11 cellular contexts compared by ENCODE assay signal in genomic region chr14:63760014-63760413, GRCh38. TPM values are rescaled to one million over a fixed set of nuclear protein-coding genes. Genes with fewer than 3 reads are reported as not detected.
DNase-seq lines count a peak whose midpoint lies in the region; ATAC-seq and FAIRE-seq lines count a peak whose summit lies in the region.
"Had no signal": no experiment of that assay in that cellular context is flagged by ENCODE, and none has a peak within 500 bp of the region (broad histone marks: within the 10 kb centered on the region; RNA-seq: fewer than 3 reads in every experiment).

No MANE protein-coding gene starts in this region.

- FAIRE-seq in urothelium cell line (lab: Jason Lieb, UNC): no peak
- FAIRE-seq: frontal cortex, small intestine had no signal

- no peaks in the 10 kb centered on the region for H3K36me3 Mint-ChIP-seq in T-helper 17 cell (ENCODE audit: low read depth)
- no peaks in the 10 kb centered on the region for H3K36me3 Mint-ChIP-seq in stimulated activated memory B cell treated with anti-CD40 and anti-IgM and Interleukin-4, amounts not matched to agents 10 μg/mL and 1 μg/mL and 100 μg/mL, for 72 hours

- DNase-seq in activated CD4-positive, CD25-positive, alpha-beta regulatory T cell treated with anti-CD3 and anti-CD28 coated beads, Interleukin-2, amount 50 U/mL, for 72 hours: no peak
- no peak for DNase-seq in T-helper 17 cell
- no peak for DNase-seq in urothelium cell line (ENCODE audit: low spot score)
- DNase-seq in NOMO-1 treated with DMSO at 0.1 percent for 48 hours (lab: John Stamatoyannopoulos, UW; ENCODE audit: unreplicated experiment): no peak
- no peak for DNase-seq in AG20443 (ENCODE audit: low spot score)
- DNase-seq: 8988T had no signal

- no peaks in the 10 kb centered on the region for H3K9me3 ChIP-seq in T-helper 17 cell (ENCODE audit: control insufficient read depth, low read length, poor library complexity, severe bottlenecking)

- H3K9me3 Mint-ChIP-seq in stimulated activated memory B cell treated with anti-CD40 and anti-IgM and Interleukin-4, amounts not matched to agents 10 μg/mL and 1 μg/mL and 100 μg/mL, for 72 hours: no peaks in the 10 kb centered on the region

- H3K27ac Mint-ChIP-seq in T-helper 17 cell: peak overlapping the region; percentile 87
- peak overlapping the region; percentile 81 for H3K27ac Mint-ChIP-seq in stimulated activated memory B cell treated with anti-CD40 and anti-IgM and Interleukin-4, amounts not matched to agents 10 μg/mL and 1 μg/mL and 100 μg/mL, for 72 hours

- peaks cover 7% of the 10 kb centered on the region for H3K4me1 Mint-ChIP-seq in T-helper 17 cell
- peaks cover 13% of the 10 kb centered on the region for H3K4me1 Mint-ChIP-seq in stimulated activated memory B cell treated with anti-CD40 and anti-IgM and Interleukin-4, amounts not matched to agents 10 μg/mL and 1 μg/mL and 100 μg/mL, for 72 hours

- ATAC-seq in activated CD4-positive, CD25-positive, alpha-beta regulatory T cell treated with anti-CD3 and anti-CD28 coated beads, Interleukin-2, amount 50 U/mL, for 24 hours: peak; percentile 61 to 80
- ATAC-seq in HG02678 (IDR thresholded peaks at IDR 0.05; ENCODE audit: unreplicated experiment) (peak; percentile 73), T-helper 17 cell (peak; percentile 72)
- ATAC-seq in stimulated activated memory B cell treated with anti-CD40 and anti-IgM and Interleukin-4, amounts not matched to agents 10 μg/mL and 1 μg/mL and 100 μg/mL, for 72 hours: peak; percentile 86

- no peak overlapping the region for H3K4me3 Mint-ChIP-seq in T-helper 17 cell
- peak overlapping the region; percentile 60 for H3K4me3 Mint-ChIP-seq in stimulated activated memory B cell treated with anti-CD40 and anti-IgM and Interleukin-4, amounts not matched to agents 10 μg/mL and 1 μg/mL and 100 μg/mL, for 72 hours

- no peaks in the 10 kb centered on the region for H3K27me3 Mint-ChIP-seq in T-helper 17 cell
- H3K27me3 Mint-ChIP-seq in stimulated activated memory B cell treated with anti-CD40 and anti-IgM and Interleukin-4, amounts not matched to agents 10 μg/mL and 1 μg/mL and 100 μg/mL, for 72 hours: no peaks in the 10 kb centered on the region

RNA-seq across cellular contexts. Expression of gene SGPP1, which starts 32.1 kb away (rescaled TPM):
- total RNA-seq in T-helper 17 cell: 10 to 100 TPM; 13.6 to 14.2 TPM
